30 cellular contexts compared by ENCODE assay signal in the genomic region with DNA sequence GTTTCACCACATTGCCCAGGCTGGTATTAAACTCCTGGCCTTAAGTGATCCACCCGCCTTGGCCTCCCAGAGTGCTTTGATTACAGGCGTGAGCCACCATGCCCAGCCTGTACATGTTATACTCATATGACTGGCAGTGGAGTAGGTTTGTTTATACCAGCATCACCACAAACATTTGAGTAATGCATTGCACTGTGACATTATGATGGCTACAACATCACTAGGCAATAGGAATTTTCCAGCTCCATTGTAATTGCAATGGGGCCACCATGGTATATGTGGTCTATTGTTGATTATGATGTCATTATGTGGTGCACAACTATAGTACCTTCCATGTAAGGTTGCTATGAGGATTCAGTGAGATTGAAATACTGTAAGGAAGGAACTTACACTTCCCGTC.
DNase-seq lines count a peak whose midpoint lies in the region; ATAC-seq and TF ChIP-seq lines count a peak whose summit lies in the region.
"Had no signal": no experiment of that assay in that cellular context is flagged by ENCODE, and none has a peak within 500 bp of the region (broad histone marks: within the 10 kb centered on the region; RNA-seq: fewer than 3 reads in every experiment).

No MANE protein-coding gene starts in this region.

- H3K4me2 ChIP-seq in mesendoderm (ENCODE audit: low read length), result no peak overlapping the region
- H3K4me2 ChIP-seq: BLaER1, KMS-11 had no signal

- H3K4me1 ChIP-seq in adipocyte (ENCODE audit: control insufficient read depth, insufficient read depth, low read length), result peaks cover 37% of the 10 kb centered on the region
- peaks cover 0 to 45% (median 43%) of the 10 kb centered on the region in 4 donors for H3K4me1 ChIP-seq in sigmoid colon
- no peaks in the 10 kb centered on the region for H3K4me1 ChIP-seq in mesendoderm (ENCODE audit: control insufficient read depth, low read depth, low read length)
- H3K4me1 ChIP-seq: BLaER1, HAP-1, Peyer's patch, psoas muscle, SJCRH30 had no signal

- no peak overlapping the region for H3K23ac ChIP-seq in mesendoderm (ENCODE audit: low read length)

- H3K79me2 ChIP-seq in mesendoderm (ENCODE audit: control insufficient read depth, insufficient read depth, low read length), result no peaks in the 10 kb centered on the region

- no peak for ATAC-seq in GM21381 (IDR thresholded peaks at IDR 0.05; ENCODE audit: unreplicated experiment)
- no peak for ATAC-seq in HG03432 (IDR thresholded peaks at IDR 0.05; ENCODE audit: unreplicated experiment)
- ATAC-seq: heart right ventricle, left cardiac atrium, psoas muscle, upper lobe of right lung had no signal

- H3K4me3 ChIP-seq in adipocyte (ENCODE audit: low read length) (no peak overlapping the region), sigmoid colon (no peak overlapping the region), mesendoderm (ENCODE audit: low read length) (no peak overlapping the region)
- H3K4me3 ChIP-seq: BLaER1, HAP-1, heart right ventricle, Peyer's patch, psoas muscle, SJCRH30, upper lobe of right lung had no signal

- no peak overlapping the region for H3K18ac ChIP-seq in mesendoderm (ENCODE audit: low read length)

- H3K27me3 ChIP-seq in adipocyte (replicated peaks; ENCODE audit: control insufficient read depth, insufficient read depth, low read length) (no peaks in the 10 kb centered on the region), sigmoid colon (no peaks in the 10 kb centered on the region), mesendoderm (ENCODE audit: insufficient read depth, low read length, poor library complexity) (no peaks in the 10 kb centered on the region)
- H3K27me3 ChIP-seq: BLaER1, heart right ventricle, Peyer's patch, SJCRH30, upper lobe of right lung had no signal

- TF ChIP-seq CTCF in sigmoid colon (IDR thresholded peaks at IDR 0.05), result no peak

- no peak for TF ChIP-seq EP300 in sigmoid colon (IDR thresholded peaks at IDR 0.05)

- no peaks in the 10 kb centered on the region for H3K79me1 ChIP-seq in mesendoderm (ENCODE audit: low read length)

- no peak overlapping the region for H2BK120ac ChIP-seq in mesendoderm (ENCODE audit: low read depth, low read length)

- H4K8ac ChIP-seq in mesendoderm (ENCODE audit: low read depth, low read length), result no peak overlapping the region

- intact Hi-C loops in sigmoid colon (cut with DNase I), result loop anchor here (5.0 kb wide), 1 partner anchor 43 kb away; no protein-coding TSS in a partner anchor

- no peak overlapping the region for H3K56ac ChIP-seq in mesendoderm (ENCODE audit: low read length)

- DNase-seq in A172 (ENCODE audit: low spot score) (peak; percentile 32), HCEC 1CT (peak; percentile 76), adipocyte (ENCODE audit: low read depth) (peak; percentile 53), foreskin melanocyte (peak; percentile 59), sigmoid colon (no peak), mesendoderm (no peak)
- DNase-seq: activated CD8-positive, alpha-beta memory T cell treated with anti-CD3 and anti-CD28 coated beads for 24 hours; activated naive CD4-positive, alpha-beta T cell; activated T-cell treated with anti-CD3 and anti-CD28 coated beads, Interleukin-2, amount 50 U/mL, for 1 hour; aorta; COR-L47; DMS79; heart right ventricle; left cardiac atrium; MV-4-11; naive B cell; NCI-H2171 treated with DMSO at 0.1 percent for 48 hours; NCI-H526; Peyer's patch; psoas muscle; SJCRH30; small intestine; stimulated activated CD4-positive, alpha-beta T cell treated with anti-CD3 and anti-CD28 coated beads, Interleukin-2, amount 100 ng/mL, for 24 hours; substantia nigra; upper lobe of right lung had no signal

- H2BK15ac ChIP-seq in mesendoderm (replicated peaks; ENCODE audit: low read depth), result no peak overlapping the region

- H3K27ac ChIP-seq in sigmoid colon (no peak overlapping the region), mesendoderm (ENCODE audit: low read depth, low read length) (no peak overlapping the region)
- H3K27ac ChIP-seq: BLaER1, heart right ventricle, KMS-11, Peyer's patch, psoas muscle, SJCRH30, upper lobe of right lung had no signal

- no peak overlapping the region for H2AK5ac ChIP-seq in mesendoderm (ENCODE audit: low read length)

- no peak overlapping the region for H3K4ac ChIP-seq in mesendoderm (ENCODE audit: low read depth, low read length)

- 90 to 92% methylated on average over 3 of the region's 3 CpGs for WGBS in sigmoid colon, 2 donors
- WGBS in mesendoderm (ENCODE audit: extremely low coverage, insufficient coverage, low lambda C conversion rate), result no CpG with 5 or more reads among the region's 3 CpGs

- H4K5ac ChIP-seq in mesendoderm (ENCODE audit: low read length), result no peak overlapping the region

- H3K36me3 ChIP-seq in adipocyte (ENCODE audit: control insufficient read depth, insufficient read depth, low read length, severe bottlenecking) (no peaks in the 10 kb centered on the region), sigmoid colon (no peaks in the 10 kb centered on the region), mesendoderm (ENCODE audit: control insufficient read depth, insufficient read depth, low read length) (no peaks in the 10 kb centered on the region)
- H3K36me3 ChIP-seq: BLaER1, HAP-1, heart right ventricle, Peyer's patch, SJCRH30, upper lobe of right lung had no signal

- TF ChIP-seq POLR2A in sigmoid colon (IDR thresholded peaks at IDR 0.05), result no peak

- no peak overlapping the region for H2BK5ac ChIP-seq in mesendoderm (ENCODE audit: low read length)

- H3K9me3 ChIP-seq in adipocyte (ENCODE audit: control insufficient read depth, low read length) (no peaks in the 10 kb centered on the region), sigmoid colon (no peaks in the 10 kb centered on the region)
- H3K9me3 ChIP-seq: BLaER1, HAP-1, heart right ventricle, Peyer's patch, psoas muscle, SJCRH30, upper lobe of right lung had no signal

- H3K9ac ChIP-seq in adipocyte (ENCODE audit: low read length) (no peak overlapping the region), mesendoderm (ENCODE audit: low read length) (no peak overlapping the region)
- H3K9ac ChIP-seq: BLaER1, KMS-11 had no signal

Comparison
In these comparisons a context has a peak if more than half of its experiments do, and no peak if none do; other contexts are left out.
1. DNase-seq: peak in A172 (single experiment), HCEC 1CT (single experiment), adipocyte (single experiment) and foreskin melanocyte (single experiment); none in sigmoid colon (single experiment) and mesendoderm (single experiment).